In genomic region chr14:55354500-55354899, GRCh38 we compare ENCODE assay signal across 7 cellular contexts. TPM values are rescaled to one million over a fixed set of nuclear protein-coding genes. Genes with fewer than 3 reads are reported as not detected.
DNase-seq lines count a peak whose midpoint lies in the region; ATAC-seq and TF ChIP-seq lines count a peak whose summit lies in the region.

No MANE protein-coding gene starts in this region.

- DNase-seq in GM12864 (ENCODE audit: low read depth) (no peak), NCI-H460 (ENCODE audit: extremely low read depth, low read depth) (peak; percentile 43), epithelial cell of prostate (ENCODE audit: low read depth, low spot score) (no peak), mucosa of gallbladder (ENCODE audit: low spot score) (peak; percentile 48), suprapubic skin (ENCODE audit: low spot score in 2 of 2) (no peak)
- peak; percentile 72 for DNase-seq in activated CD8-positive, alpha-beta T cell treated with anti-CD3 and anti-CD28 coated beads, Interleukin-2, amount 10 ng/mL, durations not matched to agents 7 days and 5 days

- H3K36me3 ChIP-seq in suprapubic skin = peaks cover 30% of the 10 kb centered on the region

- POLR2A ChIA-PET in activated CD8-positive, alpha-beta T cell treated with anti-CD3 and anti-CD28 coated beads, Interleukin-2, amount 10 ng/mL, durations not matched to agents 7 days and 5 days (lab: Charles Lee) = interaction anchor here (0.7 to 1.8 kb wide), 7 partner anchors 14 to 303 kb away, joined by 3 to 10 read pairs (median 3); partner anchors contain the start of gene DLGAP5

- no peak for TF ChIP-seq EP300 in suprapubic skin (IDR thresholded peaks at IDR 0.05)

- H3K27ac ChIP-seq in epithelial cell of prostate (peak overlapping the region; percentile 14), suprapubic skin (no peak overlapping the region)

- peaks cover 20% of the 10 kb centered on the region for H3K4me1 Mint-ChIP-seq in activated CD8-positive, alpha-beta T cell treated with anti-CD3 and anti-CD28 coated beads, Interleukin-2, amount 10 ng/mL, durations not matched to agents 7 days and 5 days (ENCODE audit: low read depth)

- peaks cover 12% of the 10 kb centered on the region for H3K4me1 ChIP-seq in suprapubic skin

- TF ChIP-seq CTCF in GM12864 (IDR thresholded peaks at IDR 0.05; ENCODE audit: low read depth, low read length, missing control alignments) (peak; percentile 77), suprapubic skin (IDR thresholded peaks at IDR 0.05) (peak; percentile 29 to 49)

- 74% methylated on average over 5 of the region's 5 CpGs for WGBS in suprapubic skin

- no peaks in the 10 kb centered on the region for H3K27me3 ChIP-seq in suprapubic skin

- H3K9me3 Mint-ChIP-seq in activated CD8-positive, alpha-beta T cell treated with anti-CD3 and anti-CD28 coated beads, Interleukin-2, amount 10 ng/mL, durations not matched to agents 7 days and 5 days (ENCODE audit: insufficient read depth) = no peaks in the 10 kb centered on the region

- no peak for TF ChIP-seq POLR2A in suprapubic skin (IDR thresholded peaks at IDR 0.05)

- CTCF ChIA-PET in activated CD8-positive, alpha-beta T cell treated with anti-CD3 and anti-CD28 coated beads, Interleukin-2, amount 10 ng/mL, durations not matched to agents 7 days and 5 days (lab: Charles Lee) = interaction anchor here (0.6 to 4.2 kb wide), 46 partner anchors 8 to 957 kb away, joined by 3 to 121 read pairs (median 4); partner anchors contain the start of genes ATG14, CDKN3, DLGAP5 and FBXO34

- peaks cover 9% of the 10 kb centered on the region for H3K36me3 Mint-ChIP-seq in activated CD8-positive, alpha-beta T cell treated with anti-CD3 and anti-CD28 coated beads, Interleukin-2, amount 10 ng/mL, durations not matched to agents 7 days and 5 days (ENCODE audit: low read depth)

- no peak overlapping the region for H3K4me3 Mint-ChIP-seq in activated CD8-positive, alpha-beta T cell treated with anti-CD3 and anti-CD28 coated beads, Interleukin-2, amount 10 ng/mL, durations not matched to agents 7 days and 5 days

- H3K4me3 ChIP-seq in GM12864 (ENCODE audit: low read depth, low read length) (no peak overlapping the region), suprapubic skin (no peak overlapping the region)

- H3K27me3 Mint-ChIP-seq in activated CD8-positive, alpha-beta T cell treated with anti-CD3 and anti-CD28 coated beads, Interleukin-2, amount 10 ng/mL, durations not matched to agents 7 days and 5 days (ENCODE audit: low read depth) = no peaks in the 10 kb centered on the region

- H3K9me3 ChIP-seq in suprapubic skin = no peaks in the 10 kb centered on the region

- peak; percentile 73 for ATAC-seq in HG03066 (IDR thresholded peaks at IDR 0.05; ENCODE audit: low read depth, unreplicated experiment)
- peak; percentile 90 for ATAC-seq in activated CD8-positive, alpha-beta T cell treated with anti-CD3 and anti-CD28 coated beads, Interleukin-2, amount 10 ng/mL, durations not matched to agents 7 days and 5 days

- H3K27ac Mint-ChIP-seq in activated CD8-positive, alpha-beta T cell treated with anti-CD3 and anti-CD28 coated beads, Interleukin-2, amount 10 ng/mL, durations not matched to agents 7 days and 5 days = peak overlapping the region; percentile 66

RNA-seq across cellular contexts. Expression of gene ATG14, which starts 57.1 kb away (rescaled TPM):
- total RNA-seq in NCI-H460 (2014; rRNA removed; shearing (Covaris generic)) = 11.3 and 13.1 TPM in 2 replicates
- polyA plus RNA-seq in NCI-H460 (2014; cell fraction: nucleus; rRNA removed) = 10.3 and 16.8 TPM in 2 replicates
- total RNA-seq in activated CD8-positive, alpha-beta T cell treated with anti-CD3 and anti-CD28 coated beads, Interleukin-2, amount 10 ng/mL, durations not matched to agents 7 days and 5 days = 1 to 10 TPM; 4.4 to 4.6 TPM
- total RNA-seq in mucosa of gallbladder (9.1 TPM), suprapubic skin (10 to 100 TPM in 3 of 4 donors, 1 to 10 TPM in 1; 8.5 to 27.6 (median 14.8) TPM)

Comparison
In these comparisons a context has a peak if more than half of its experiments do, and no peak if none do; other contexts are left out.
1. DNase-seq: peak in NCI-H460 (single experiment), activated CD8-positive, alpha-beta T cell treated with anti-CD3 and anti-CD28 coated beads, Interleukin-2, amount 10 ng/mL, durations not matched to agents 7 days and 5 days (single experiment) and mucosa of gallbladder (single experiment); none in GM12864 (single experiment), epithelial cell of prostate (single experiment) and suprapubic skin (0 of 2).